Comparison of ENCODE assay signal across 9 cellular contexts in genomic region chr9:90287567-90288274, GRCh38.
DNase-seq lines count a peak whose midpoint lies in the region; ATAC-seq and TF ChIP-seq lines count a peak whose summit lies in the region.
"Had no signal": no experiment of that assay in that cellular context is flagged by ENCODE, and none has a peak within 500 bp of the region (broad histone marks: within the 10 kb centered on the region; RNA-seq: fewer than 3 reads in every experiment).

No MANE protein-coding gene starts in this region.

- H2AFZ ChIP-seq in trophoblast cell (ENCODE audit: insufficient read depth, low read length, poor library complexity): no peak overlapping the region

- no peaks in the 10 kb centered on the region for H3K36me3 ChIP-seq in trophoblast cell (ENCODE audit: control insufficient read depth in 1 of 2, insufficient read depth in 2 of 2, low read length in 2 of 2)
- H3K36me3 ChIP-seq: cardiac muscle cell had no signal

- no peak overlapping the region for H3K14ac ChIP-seq in trophoblast cell (ENCODE audit: low read length)

- no peak overlapping the region for H4K12ac ChIP-seq in trophoblast cell (ENCODE audit: low read depth, low read length)

- no peak for DNase-seq in activated CD4-positive, CD25-positive, alpha-beta regulatory T cell (lab: John Stamatoyannopoulos, UW)
- peak; percentile 87 to 96 for DNase-seq in trophoblast cell
- DNase-seq in NCI-H2081 treated with DMSO at 0.1 percent for 48 hours (lab: John Stamatoyannopoulos, UW): no peak
- DNase-seq in RWPE1 (ENCODE audit: low spot score): no peak
- DNase-seq in NCI-H748 treated with DMSO at 0.1 percent for 48 hours (lab: John Stamatoyannopoulos, UW): no peak

- no peak overlapping the region for H3K23ac ChIP-seq in trophoblast cell (ENCODE audit: low read length)

- WGBS in trophoblast cell (ENCODE audit: extremely low coverage, insufficient coverage, insufficient read length): no CpG with 5 or more reads among the region's 9 CpGs

- no peak overlapping the region for H2BK12ac ChIP-seq in trophoblast cell (ENCODE audit: low read length)

- H3K4me1 ChIP-seq in trophoblast cell (ENCODE audit: control insufficient read depth in 1 of 2, insufficient read depth in 2 of 2, low read length in 2 of 2): no peaks in the 10 kb centered on the region

- TF ChIP-seq CTCF in RWPE1 (conservative IDR thresholded peaks at IDR 0.05; ENCODE audit: low read depth): no peak

- no peaks in the 10 kb centered on the region for H3K79me1 ChIP-seq in trophoblast cell (ENCODE audit: low read length)

- no peaks in the 10 kb centered on the region for H3K79me2 ChIP-seq in trophoblast cell (ENCODE audit: control insufficient read depth, insufficient read depth, low read length, poor library complexity)

- no peak overlapping the region for H2BK5ac ChIP-seq in trophoblast cell (ENCODE audit: low read depth, low read length, poor library complexity)

- POLR2A ChIA-PET in RWPE1 (lab: Yijun Ruan, JAX; ENCODE audit: low non-redundant PET): no interaction called here

- H3K18ac ChIP-seq in trophoblast cell (ENCODE audit: low read length): no peak overlapping the region

- H3K4ac ChIP-seq in trophoblast cell (ENCODE audit: low read depth, low read length): no peak overlapping the region

- no peak overlapping the region for H2AK5ac ChIP-seq in trophoblast cell (ENCODE audit: low read length)

- H3K4me3 ChIP-seq in trophoblast cell (ENCODE audit: low read depth, low read length): no peak overlapping the region
- H3K4me3 ChIP-seq: cardiac muscle cell had no signal

- no peaks in the 10 kb centered on the region for H3K27me3 ChIP-seq in trophoblast cell (ENCODE audit: insufficient read depth, low read length)
- H3K27me3 ChIP-seq: cardiac muscle cell had no signal

- ATAC-seq in activated CD4-positive, CD25-positive, alpha-beta regulatory T cell treated with anti-CD3 and anti-CD28 coated beads, Interleukin-2, amount 50 U/mL, for 24 hours: peak; percentile 55 to 56
- ATAC-seq in GM21723 (IDR thresholded peaks at IDR 0.05; ENCODE audit: unreplicated experiment) (peak; percentile 97), HG03565 (IDR thresholded peaks at IDR 0.05; ENCODE audit: unreplicated experiment) (peak; percentile 95)

- H3K27ac ChIP-seq in trophoblast cell (ENCODE audit: low read depth, low read length): no peak overlapping the region
- H3K27ac ChIP-seq in RWPE1: no peak overlapping the region
- H3K27ac ChIP-seq: cardiac muscle cell had no signal

- peaks cover 1% of the 10 kb centered on the region for H3K9me3 ChIP-seq in trophoblast cell (ENCODE audit: insufficient read depth, low read depth, low read length)

- H4K91ac ChIP-seq in trophoblast cell (ENCODE audit: low read depth, low read length): no peak overlapping the region

- no peak overlapping the region for H2BK120ac ChIP-seq in trophoblast cell (ENCODE audit: insufficient read depth, low read length, poor library complexity)

- H3K9ac ChIP-seq in trophoblast cell (ENCODE audit: low read length): no peak overlapping the region

- no peak overlapping the region for H4K8ac ChIP-seq in trophoblast cell (ENCODE audit: low read depth, low read length)

- H3K4me2 ChIP-seq in trophoblast cell (ENCODE audit: low read length): no peak overlapping the region

- CTCF ChIA-PET in RWPE1 (lab: Yijun Ruan, JAX): interaction anchor here (0.6 to 0.8 kb wide), 2 partner anchors 28 to 456 kb away, joined by 3 read pairs; no protein-coding TSS in a partner anchor

Comparison
In these comparisons a context has a peak if more than half of its experiments do, and no peak if none do; other contexts are left out.
1. DNase-seq: peak in trophoblast cell (2 of 2); none in activated CD4-positive, CD25-positive, alpha-beta regulatory T cell (0 of 4), NCI-H2081 treated with DMSO at 0.1 percent for 48 hours (single experiment), RWPE1 (single experiment) and NCI-H748 treated with DMSO at 0.1 percent for 48 hours (single experiment).
2. Peak in every context shown above with its lines, with median percentiles within 50 percentile points of each other: ATAC-seq.